In genomic region chr9:136091582-136092352, GRCh38 we compare ENCODE assay signal across 10 cellular contexts. TPM values are rescaled to one million over a fixed set of nuclear protein-coding genes. Genes with fewer than 3 reads are reported as not detected.
DNase-seq lines count a peak whose midpoint lies in the region; ATAC-seq and TF ChIP-seq lines count a peak whose summit lies in the region.
"Had no signal": no experiment of that assay in that cellular context is flagged by ENCODE, and none has a peak within 500 bp of the region (broad histone marks: within the 10 kb centered on the region; RNA-seq: fewer than 3 reads in every experiment).

No MANE protein-coding gene starts in this region.

- peak overlapping the region; percentile 67 for H3K4me3 Mint-ChIP-seq in natural killer cell
- H3K4me3 Mint-ChIP-seq in natural killer cell treated with Interleukin-12 subunit alpha and Interleukin-12 subunit beta and Interleukin-15 and Interleukin-18, amount 100 ng/mL, for 72 hours = no peak overlapping the region
- H3K4me3 Mint-ChIP-seq: stimulated activated naive CD8-positive, alpha-beta T cell treated with anti-CD3 and anti-CD28 coated beads, Interleukin-15, amount 100 ng/mL, for 72 hours had no signal

- H3K27me3 Mint-ChIP-seq in natural killer cell (ENCODE audit: low read depth in 2 of 2) = no peaks in the 10 kb centered on the region
- H3K27me3 Mint-ChIP-seq in natural killer cell treated with Interleukin-12 subunit alpha and Interleukin-12 subunit beta and Interleukin-15 and Interleukin-18, amount 100 ng/mL, for 72 hours = no peaks in the 10 kb centered on the region
- H3K27me3 Mint-ChIP-seq: stimulated activated naive CD8-positive, alpha-beta T cell treated with anti-CD3 and anti-CD28 coated beads, Interleukin-15, amount 100 ng/mL, for 72 hours had no signal

- H3K9me3 ChIP-seq in muscle layer of duodenum (ENCODE audit: control insufficient read depth in 1 of 2, low read length in 2 of 2) = no peaks in the 10 kb centered on the region

- ATAC-seq in natural killer cell (no peak), left colon (no peak)
- ATAC-seq in natural killer cell treated with Interleukin-12 subunit alpha and Interleukin-12 subunit beta and Interleukin-15 and Interleukin-18, amount 100 ng/mL, for 72 hours = no peak
- ATAC-seq: stimulated activated naive CD8-positive, alpha-beta T cell treated with anti-CD3 and anti-CD28 coated beads, Interleukin-15, amount 100 ng/mL, for 72 hours had no signal

- H3K27me3 ChIP-seq in muscle layer of duodenum (ENCODE audit: low read depth, low read length) = no peaks in the 10 kb centered on the region

- no peaks in the 10 kb centered on the region for H3K9me3 Mint-ChIP-seq in natural killer cell
- H3K9me3 Mint-ChIP-seq in natural killer cell treated with Interleukin-12 subunit alpha and Interleukin-12 subunit beta and Interleukin-15 and Interleukin-18, amount 100 ng/mL, for 72 hours = no peaks in the 10 kb centered on the region
- H3K9me3 Mint-ChIP-seq: stimulated activated naive CD8-positive, alpha-beta T cell treated with anti-CD3 and anti-CD28 coated beads, Interleukin-15, amount 100 ng/mL, for 72 hours had no signal

- intact Hi-C loops in natural killer cell (cut with micrococcal nuclease) (no loop called here), left colon (cut with DNase I, micrococcal nuclease) (no loop called here)

- H3K4me1 ChIP-seq in muscle layer of duodenum (ENCODE audit: control insufficient read depth in 1 of 2, insufficient read depth in 2 of 2, low read length in 2 of 2) = peaks cover 3 to 80% of the 10 kb centered on the region in 2 donors

- no peaks in the 10 kb centered on the region for H3K36me3 Mint-ChIP-seq in natural killer cell
- no peaks in the 10 kb centered on the region for H3K36me3 Mint-ChIP-seq in natural killer cell treated with Interleukin-12 subunit alpha and Interleukin-12 subunit beta and Interleukin-15 and Interleukin-18, amount 100 ng/mL, for 72 hours

- DNase-seq in natural killer cell (no peak), caudate nucleus (lab: John Stamatoyannopoulos, UW) (no peak), HuH-7 (ENCODE audit: low spot score) (no peak), NOMO-1 treated with dmso at 0.1 percent for 144 hours (lab: John Stamatoyannopoulos, UW; ENCODE audit: unreplicated experiment) (no peak), DMS53 (lab: John Stamatoyannopoulos, UW) (no peak), left colon (no peak)
- no peak for DNase-seq in natural killer cell treated with Interleukin-12 subunit alpha and Interleukin-12 subunit beta and Interleukin-15 and Interleukin-18, amount 100 ng/mL, for 72 hours (ENCODE audit: low spot score)
- DNase-seq: activated naive CD4-positive, alpha-beta T cell treated with Interleukin-2 at 50 U/mL for 16 hours; stimulated activated naive CD8-positive, alpha-beta T cell treated with anti-CD3 and anti-CD28 coated beads, Interleukin-15, amount 100 ng/mL, for 72 hours had no signal

- H3K4me1 Mint-ChIP-seq in natural killer cell = peaks cover 0 to 38% of the 10 kb centered on the region in 2 donors
- peaks cover 0 to 19% of the 10 kb centered on the region in 2 donors for H3K4me1 Mint-ChIP-seq in natural killer cell treated with Interleukin-12 subunit alpha and Interleukin-12 subunit beta and Interleukin-15 and Interleukin-18, amount 100 ng/mL, for 72 hours (ENCODE audit: low read depth in 2 of 2)

- peak overlapping the region in 1 of 2 donors; percentile 88 for H3K4me3 ChIP-seq in muscle layer of duodenum (ENCODE audit: low read depth in 1 of 2, low read length in 2 of 2)

- no peak for TF ChIP-seq CTCF in natural killer cell (IDR thresholded peaks at IDR 0.05)

- H3K27ac ChIP-seq in caudate nucleus (ENCODE audit: low read depth, low read length) (peak overlapping the region; percentile 40), muscle layer of duodenum (ENCODE audit: low read length) (peak overlapping the region; percentile 82)

- no peaks in the 10 kb centered on the region for H3K36me3 ChIP-seq in muscle layer of duodenum (ENCODE audit: control insufficient read depth in 1 of 2, insufficient read depth in 2 of 2, low read length in 2 of 2)

- peak overlapping the region in 1 of 2 donors; percentile 69 for H3K27ac Mint-ChIP-seq in natural killer cell
- peak overlapping the region in 1 of 2 donors; percentile 72 for H3K27ac Mint-ChIP-seq in natural killer cell treated with Interleukin-12 subunit alpha and Interleukin-12 subunit beta and Interleukin-15 and Interleukin-18, amount 100 ng/mL, for 72 hours
- H3K27ac Mint-ChIP-seq: stimulated activated naive CD8-positive, alpha-beta T cell treated with anti-CD3 and anti-CD28 coated beads, Interleukin-15, amount 100 ng/mL, for 72 hours had no signal

RNA-seq across cellular contexts. Expression of gene NACC2, which starts 3.3 kb away (rescaled TPM):
- 10 to 100 TPM; 14.5 to 21.6 (median 21.2) TPM for total RNA-seq in natural killer cell
- 10 to 100 TPM; 19.2 to 21.1 TPM for total RNA-seq in natural killer cell treated with Interleukin-12 subunit alpha and Interleukin-12 subunit beta and Interleukin-15 and Interleukin-18, amount 100 ng/mL, for 72 hours
- 10 to 100 TPM; 16.0 to 25.2 TPM for total RNA-seq in left colon

RNA-seq across cellular contexts. Expression of gene TMEM250, which starts 26.9 kb away (rescaled TPM):
- 10 to 100 TPM; 19.5 to 34.3 (median 33.6) TPM for total RNA-seq in natural killer cell
- total RNA-seq in natural killer cell treated with Interleukin-12 subunit alpha and Interleukin-12 subunit beta and Interleukin-15 and Interleukin-18, amount 100 ng/mL, for 72 hours = 10 to 100 TPM; 29.1 to 42.3 TPM
- 10 to 100 TPM; 51.0 to 59.3 TPM for total RNA-seq in left colon
